8 cellular contexts compared by ENCODE assay signal in genomic region chr3:46566040-46566631, GRCh38. TPM values are rescaled to one million over a fixed set of nuclear protein-coding genes. Genes with fewer than 3 reads are reported as not detected.
DNase-seq lines count a peak whose midpoint lies in the region; ATAC-seq and TF ChIP-seq lines count a peak whose summit lies in the region.

A gene with protein sequence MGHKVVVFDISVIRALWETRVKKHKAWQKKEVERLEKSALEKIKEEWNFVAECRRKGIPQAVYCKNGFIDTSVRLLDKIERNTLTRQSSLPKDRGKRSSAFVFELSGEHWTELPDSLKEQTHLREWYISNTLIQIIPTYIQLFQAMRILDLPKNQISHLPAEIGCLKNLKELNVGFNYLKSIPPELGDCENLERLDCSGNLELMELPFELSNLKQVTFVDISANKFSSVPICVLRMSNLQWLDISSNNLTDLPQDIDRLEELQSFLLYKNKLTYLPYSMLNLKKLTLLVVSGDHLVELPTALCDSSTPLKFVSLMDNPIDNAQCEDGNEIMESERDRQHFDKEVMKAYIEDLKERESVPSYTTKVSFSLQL (minus strand): TSS chr3:46566302. CDS start chr3:46551591, 14,711 bp downstream.

- peaks cover 15% of the 10 kb centered on the region for H3K4me1 ChIP-seq in CD4-positive, CD25-positive, alpha-beta regulatory T cell (ENCODE audit: control insufficient read depth, insufficient read depth, low read length, poor library complexity, severe bottlenecking)
- H3K4me1 ChIP-seq in right atrium auricular region (peaks cover 0 to 26% of the 10 kb centered on the region in 2 donors), prostate gland (replicated peaks) (no peaks in the 10 kb centered on the region)

- TF ChIP-seq POLR2A in prostate gland (IDR thresholded peaks at IDR 0.05): no peak

- no peaks in the 10 kb centered on the region for H3K9me3 ChIP-seq in CD4-positive, CD25-positive, alpha-beta regulatory T cell (ENCODE audit: control insufficient read depth in 2 of 2, low read length in 2 of 2)
- H3K9me3 ChIP-seq in right atrium auricular region (peaks cover 0 to 6% of the 10 kb centered on the region in 2 donors), prostate gland (no peaks in the 10 kb centered on the region)

- 3% methylated on average over 39 of the region's 39 CpGs for WGBS in prostate gland

- H3K4me1 Mint-ChIP-seq in CD4-positive, CD25-positive, alpha-beta regulatory T cell: peaks cover 11 to 36% (median 20%) of the 10 kb centered on the region in 4 donors

- peaks cover 7% of the 10 kb centered on the region for H3K36me3 Mint-ChIP-seq in CD4-positive, CD25-positive, alpha-beta regulatory T cell

- intact Hi-C loops in prostate gland (cut with DNase I): loop anchor here (5.0 kb wide), 1 partner anchor 61 kb away; no protein-coding TSS in a partner anchor

- peak; percentile 82 to 87 for ATAC-seq in CD4-positive, CD25-positive, alpha-beta regulatory T cell (ENCODE audit: low read depth in 2 of 2)
- ATAC-seq in HG03520 (IDR thresholded peaks at IDR 0.05; ENCODE audit: unreplicated experiment) (no peak), HG03354 (IDR thresholded peaks at IDR 0.05; ENCODE audit: poor library complexity, severe bottlenecking, unreplicated experiment) (no peak)

- peak within 1 kb of the TSS; percentile 62 to 72 (median 63) for H3K27ac Mint-ChIP-seq in CD4-positive, CD25-positive, alpha-beta regulatory T cell

- H3K27me3 Mint-ChIP-seq in CD4-positive, CD25-positive, alpha-beta regulatory T cell: peaks cover 32% of the 10 kb centered on the region

- H3K36me3 ChIP-seq in CD4-positive, CD25-positive, alpha-beta regulatory T cell (ENCODE audit: control insufficient read depth, insufficient read depth, low read length): no peaks in the 10 kb centered on the region
- H3K36me3 ChIP-seq in right atrium auricular region: no peaks in the 10 kb centered on the region
- H3K36me3 ChIP-seq in prostate gland: no peaks in the 10 kb centered on the region

- no peak for TF ChIP-seq CTCF in right atrium auricular region (IDR thresholded peaks at IDR 0.05)
- TF ChIP-seq CTCF in prostate gland (IDR thresholded peaks at IDR 0.05): no peak
- TF ChIP-seq CTCF in GM20000 (IDR thresholded peaks at IDR 0.05; ENCODE audit: extremely low read depth, missing control alignments): no peak

- peak within 1 kb of the TSS; percentile 67 for H3K4me3 ChIP-seq in CD4-positive, CD25-positive, alpha-beta regulatory T cell (ENCODE audit: low read depth, low read length)
- H3K4me3 ChIP-seq in right atrium auricular region: peak within 1 kb of the TSS; percentile 51 to 59
- H3K4me3 ChIP-seq in prostate gland: peak within 1 kb of the TSS; percentile 35 to 40

- peak in 2 of 3 donors; percentile 36 to 73 for DNase-seq in CD4-positive, CD25-positive, alpha-beta regulatory T cell
- DNase-seq in NCI-H2227 treated with DMSO at 0.1 percent for 48 hours (lab: John Stamatoyannopoulos, UW): peak; percentile 8
- DNase-seq in amniotic epithelial cell (ENCODE audit: low read depth): peak; percentile 80
- DNase-seq in right atrium auricular region (ENCODE audit: low spot score): no peak
- no peak for DNase-seq in prostate gland (ENCODE audit: low spot score)
- DNase-seq in GM20000 (ENCODE audit: low spot score): no peak

- peaks cover 0 to 5% (median 0%) of the 10 kb centered on the region in 7 donors for H3K9me3 Mint-ChIP-seq in CD4-positive, CD25-positive, alpha-beta regulatory T cell

- peak within 1 kb of the TSS; percentile 85 to 92 (median 88) for H3K4me3 Mint-ChIP-seq in CD4-positive, CD25-positive, alpha-beta regulatory T cell

- H3K27ac ChIP-seq in CD4-positive, CD25-positive, alpha-beta regulatory T cell (ENCODE audit: insufficient read depth, low read length, poor library complexity, severe bottlenecking): no peak within 1 kb of the TSS
- H3K27ac ChIP-seq in right atrium auricular region: peak within 1 kb of the TSS; percentile 86 to 89
- H3K27ac ChIP-seq in prostate gland: peak within 1 kb of the TSS in 1 of 2 donors; percentile 17

- H3K27me3 ChIP-seq in CD4-positive, CD25-positive, alpha-beta regulatory T cell (ENCODE audit: control insufficient read depth, insufficient read depth, low read length): peaks cover 4% of the 10 kb centered on the region
- no peaks in the 10 kb centered on the region for H3K27me3 ChIP-seq in right atrium auricular region
- H3K27me3 ChIP-seq in prostate gland (replicated peaks; ENCODE audit: insufficient read depth): no peaks in the 10 kb centered on the region

RNA-seq across cellular contexts. Expression of the gene that starts here (rescaled TPM):
- 2.4 TPM for total RNA-seq in CD4-positive, CD25-positive, alpha-beta regulatory T cell
- 1 to 10 TPM; 1.2 to 3.8 (median 2.2) TPM for polyA plus RNA-seq in CD4-positive, CD25-positive, alpha-beta regulatory T cell
- total RNA-seq in right atrium auricular region (10 to 100 TPM in 1 of 2 donors, 1 to 10 TPM in 1; 7.0 to 29.7 TPM), prostate gland (1 to 10 TPM in 1 of 2 donors, under 1 TPM in 1; 0.45 to 1.6 TPM)

Comparison
In these comparisons a context has a peak if more than half of its experiments do, and no peak if none do; other contexts are left out.
1. ATAC-seq: peak in CD4-positive, CD25-positive, alpha-beta regulatory T cell (2 of 2); none in HG03520 (single experiment) and HG03354 (single experiment).
2. DNase-seq: peak in CD4-positive, CD25-positive, alpha-beta regulatory T cell (2 of 3), NCI-H2227 treated with DMSO at 0.1 percent for 48 hours (single experiment) and amniotic epithelial cell (single experiment); none in right atrium auricular region (single experiment), prostate gland (single experiment) and GM20000 (single experiment).
3. Peak in every context shown above with its lines, with median percentiles within 50 percentile points of each other: H3K4me3 ChIP-seq.